15 cellular contexts compared by ENCODE assay signal in genomic region chr11:70206226-70206785, GRCh38. TPM values are rescaled to one million over a fixed set of nuclear protein-coding genes. Genes with fewer than 3 reads are reported as not detected.
DNase-seq lines count a peak whose midpoint lies in the region; ATAC-seq and TF ChIP-seq lines count a peak whose summit lies in the region.
"Had no signal": no experiment of that assay in that cellular context is flagged by ENCODE, and none has a peak within 500 bp of the region (broad histone marks: within the 10 kb centered on the region; RNA-seq: fewer than 3 reads in every experiment).

No MANE protein-coding gene starts in this region.

- CTCF ChIA-PET in Calu3 (lab: Charles Lee), result no interaction called here
- CTCF ChIA-PET in naive thymus-derived CD4-positive, alpha-beta T cell (lab: Charles Lee), result interaction anchor here (1.1 kb wide), 1 partner anchor 8 kb away, joined by 6 read pairs; no protein-coding TSS in a partner anchor

- H3K27me3 Mint-ChIP-seq in CD4-positive, CD25-positive, alpha-beta regulatory T cell, result peaks cover 7% of the 10 kb centered on the region
- H3K27me3 Mint-ChIP-seq in Calu3 (ENCODE audit: unreplicated experiment), result no peaks in the 10 kb centered on the region
- no peaks in the 10 kb centered on the region for H3K27me3 Mint-ChIP-seq in activated naive CD8-positive, alpha-beta T cell
- no peaks in the 10 kb centered on the region for H3K27me3 Mint-ChIP-seq in naive thymus-derived CD4-positive, alpha-beta T cell

- ATAC-seq in CD4-positive, CD25-positive, alpha-beta regulatory T cell (ENCODE audit: low read depth in 2 of 2), result no peak
- no peak for ATAC-seq in naive thymus-derived CD4-positive, alpha-beta T cell
- no peak for ATAC-seq in HG03378 (IDR thresholded peaks at IDR 0.05; ENCODE audit: unreplicated experiment)

- H3K27ac Mint-ChIP-seq in CD4-positive, CD25-positive, alpha-beta regulatory T cell, result peak overlapping the region in 2 of 3 donors; percentile 95 to 98
- no peak overlapping the region for H3K27ac Mint-ChIP-seq in Calu3 (ENCODE audit: unreplicated experiment)
- H3K27ac Mint-ChIP-seq in activated naive CD8-positive, alpha-beta T cell, result peak overlapping the region; percentile 97
- H3K27ac Mint-ChIP-seq in naive thymus-derived CD4-positive, alpha-beta T cell, result peak overlapping the region in 7 of 9 donors; percentile 38 to 99 (median 94)

- no TSS peak for BruUV-seq in Calu3 (replicated peaks; lab: Mats Ljungman, UMichigan)

- H3K4me3 Mint-ChIP-seq in CD4-positive, CD25-positive, alpha-beta regulatory T cell, result peak overlapping the region in 2 of 4 donors; percentile 96 to 98
- H3K4me3 Mint-ChIP-seq in Calu3 (ENCODE audit: low read depth, unreplicated experiment), result peak overlapping the region; percentile 88
- H3K4me3 Mint-ChIP-seq in activated naive CD8-positive, alpha-beta T cell, result peak overlapping the region; percentile 97
- H3K4me3 Mint-ChIP-seq in naive thymus-derived CD4-positive, alpha-beta T cell, result peak overlapping the region in 8 of 10 donors; percentile 92 to 99 (median 96)

- no peak overlapping the region for H3K27ac ChIP-seq in CD4-positive, CD25-positive, alpha-beta regulatory T cell (ENCODE audit: insufficient read depth, low read length, poor library complexity, severe bottlenecking)
- no peak overlapping the region for H3K27ac ChIP-seq in naive thymus-derived CD4-positive, alpha-beta T cell (ENCODE audit: low read depth, low read length)
- H3K27ac ChIP-seq: SK-N-MC, suprapubic skin had no signal

- intact Hi-C loops in Calu3 (cut with micrococcal nuclease; ENCODE audit: unreplicated experiment), result no loop called here
- intact Hi-C loops in naive thymus-derived CD4-positive, alpha-beta T cell (cut with micrococcal nuclease), result loop anchor here in 1 of 2 donors (10.0 kb wide), 1 partner anchor 1908 kb away; the partner anchor contains the start of gene ANAPC15

- H3K36me3 Mint-ChIP-seq in CD4-positive, CD25-positive, alpha-beta regulatory T cell, result peaks cover 28% of the 10 kb centered on the region
- peaks cover 69% of the 10 kb centered on the region for H3K36me3 Mint-ChIP-seq in Calu3 (ENCODE audit: insufficient read depth, unreplicated experiment)
- H3K36me3 Mint-ChIP-seq in activated naive CD8-positive, alpha-beta T cell, result peaks cover 6% of the 10 kb centered on the region
- H3K36me3 Mint-ChIP-seq in naive thymus-derived CD4-positive, alpha-beta T cell, result peaks cover 3 to 37% (median 20%) of the 10 kb centered on the region in 5 donors

- POLR2A ChIA-PET in naive thymus-derived CD4-positive, alpha-beta T cell (lab: Charles Lee), result interaction anchor here (0.7 kb wide), 1 partner anchor 9 kb away, joined by 3 read pairs; no protein-coding TSS in a partner anchor

- H3K4me1 ChIP-seq in CD4-positive, CD25-positive, alpha-beta regulatory T cell (ENCODE audit: control insufficient read depth, insufficient read depth, low read length, poor library complexity, severe bottlenecking), result peaks cover 38% of the 10 kb centered on the region
- peaks cover 21 to 34% of the 10 kb centered on the region in 2 donors for H3K4me1 ChIP-seq in naive thymus-derived CD4-positive, alpha-beta T cell (ENCODE audit: control insufficient read depth in 2 of 2, insufficient read depth in 2 of 2, low read length in 2 of 2)

- no peak overlapping the region for H3K4me3 ChIP-seq in CD4-positive, CD25-positive, alpha-beta regulatory T cell (ENCODE audit: low read depth, low read length)
- H3K4me3 ChIP-seq in naive thymus-derived CD4-positive, alpha-beta T cell (ENCODE audit: low read length), result no peak overlapping the region
- H3K4me3 ChIP-seq: SK-N-MC, suprapubic skin had no signal

- no peaks in the 10 kb centered on the region for H3K9me3 ChIP-seq in CD4-positive, CD25-positive, alpha-beta regulatory T cell (ENCODE audit: control insufficient read depth in 2 of 2, low read length in 2 of 2)
- H3K9me3 ChIP-seq in naive thymus-derived CD4-positive, alpha-beta T cell (ENCODE audit: control insufficient read depth in 2 of 3, low read length in 3 of 3), result no peaks in the 10 kb centered on the region
- H3K9me3 ChIP-seq: suprapubic skin had no signal

- peaks cover 45% of the 10 kb centered on the region for H3K36me3 ChIP-seq in CD4-positive, CD25-positive, alpha-beta regulatory T cell (ENCODE audit: control insufficient read depth, insufficient read depth, low read length)
- H3K36me3 ChIP-seq in naive thymus-derived CD4-positive, alpha-beta T cell (ENCODE audit: control insufficient read depth in 2 of 3, insufficient read depth in 3 of 3, low read length in 3 of 3), result peaks cover 14 to 47% (median 19%) of the 10 kb centered on the region in 3 experiments

- H3K4me1 Mint-ChIP-seq in CD4-positive, CD25-positive, alpha-beta regulatory T cell, result peaks cover 5 to 68% (median 33%) of the 10 kb centered on the region in 4 donors
- H3K4me1 Mint-ChIP-seq in Calu3 (ENCODE audit: low read depth, unreplicated experiment), result peaks cover 45% of the 10 kb centered on the region
- peaks cover 59% of the 10 kb centered on the region for H3K4me1 Mint-ChIP-seq in activated naive CD8-positive, alpha-beta T cell (ENCODE audit: low read depth)
- H3K4me1 Mint-ChIP-seq in naive thymus-derived CD4-positive, alpha-beta T cell, result peaks cover 38 to 73% (median 53%) of the 10 kb centered on the region in 7 donors

- no peaks in the 10 kb centered on the region for H3K27me3 ChIP-seq in CD4-positive, CD25-positive, alpha-beta regulatory T cell (ENCODE audit: control insufficient read depth, insufficient read depth, low read length)
- no peaks in the 10 kb centered on the region for H3K27me3 ChIP-seq in naive thymus-derived CD4-positive, alpha-beta T cell (ENCODE audit: control insufficient read depth in 2 of 2, insufficient read depth in 2 of 2, low read length in 2 of 2)
- H3K27me3 ChIP-seq: suprapubic skin had no signal

- DNase-seq in CD4-positive, CD25-positive, alpha-beta regulatory T cell, result no peak
- no peak for DNase-seq in Calu3
- DNase-seq in naive thymus-derived CD4-positive, alpha-beta T cell, result no peak
- no peak for DNase-seq in DMS153 treated with DMSO at 0.1 percent for 48 hours (lab: John Stamatoyannopoulos, UW; ENCODE audit: unreplicated experiment)
- no peak for DNase-seq in ecto neural progenitor cell (ENCODE audit: low spot score)
- no peak for DNase-seq in stimulated activated CD4-positive, alpha-beta T cell treated with anti-CD3 and anti-CD28 coated beads, Interleukin-2, amount 100 ng/mL, for 24 hours
- DNase-seq: DMS79, foreskin melanocyte, MM.1S, NCI-H1930, NCI-H524 had no signal

- peaks cover 0 to 2% (median 0%) of the 10 kb centered on the region in 7 donors for H3K9me3 Mint-ChIP-seq in CD4-positive, CD25-positive, alpha-beta regulatory T cell
- H3K9me3 Mint-ChIP-seq in Calu3 (ENCODE audit: low read depth, unreplicated experiment), result no peaks in the 10 kb centered on the region
- no peaks in the 10 kb centered on the region for H3K9me3 Mint-ChIP-seq in activated naive CD8-positive, alpha-beta T cell (ENCODE audit: low read depth)
- H3K9me3 Mint-ChIP-seq in naive thymus-derived CD4-positive, alpha-beta T cell, result no peaks in the 10 kb centered on the region

- TF ChIP-seq CTCF in Calu3 (IDR thresholded peaks at IDR 0.05; ENCODE audit: unreplicated experiment), result no peak

RNA-seq across cellular contexts. Expression of gene FADD, which starts 3.2 kb away (rescaled TPM):
- 12.0 TPM for total RNA-seq in CD4-positive, CD25-positive, alpha-beta regulatory T cell
- 10 to 100 TPM; 14.6 to 33.5 (median 19.7) TPM for polyA plus RNA-seq in CD4-positive, CD25-positive, alpha-beta regulatory T cell
- total RNA-seq in Calu3 (2022), result 40.2 and 49.4 TPM in 2 replicates
- 10 to 100 TPM in 3 of 5 experiments, 1 to 10 TPM in 2; 9.6 to 40.9 (median 38.4) TPM for total RNA-seq in naive thymus-derived CD4-positive, alpha-beta T cell
- polyA plus RNA-seq in naive thymus-derived CD4-positive, alpha-beta T cell, result 10 to 100 TPM; 11.4 to 27.2 TPM
